Comparison of ENCODE assay signal across 8 cellular contexts in the genomic region with DNA sequence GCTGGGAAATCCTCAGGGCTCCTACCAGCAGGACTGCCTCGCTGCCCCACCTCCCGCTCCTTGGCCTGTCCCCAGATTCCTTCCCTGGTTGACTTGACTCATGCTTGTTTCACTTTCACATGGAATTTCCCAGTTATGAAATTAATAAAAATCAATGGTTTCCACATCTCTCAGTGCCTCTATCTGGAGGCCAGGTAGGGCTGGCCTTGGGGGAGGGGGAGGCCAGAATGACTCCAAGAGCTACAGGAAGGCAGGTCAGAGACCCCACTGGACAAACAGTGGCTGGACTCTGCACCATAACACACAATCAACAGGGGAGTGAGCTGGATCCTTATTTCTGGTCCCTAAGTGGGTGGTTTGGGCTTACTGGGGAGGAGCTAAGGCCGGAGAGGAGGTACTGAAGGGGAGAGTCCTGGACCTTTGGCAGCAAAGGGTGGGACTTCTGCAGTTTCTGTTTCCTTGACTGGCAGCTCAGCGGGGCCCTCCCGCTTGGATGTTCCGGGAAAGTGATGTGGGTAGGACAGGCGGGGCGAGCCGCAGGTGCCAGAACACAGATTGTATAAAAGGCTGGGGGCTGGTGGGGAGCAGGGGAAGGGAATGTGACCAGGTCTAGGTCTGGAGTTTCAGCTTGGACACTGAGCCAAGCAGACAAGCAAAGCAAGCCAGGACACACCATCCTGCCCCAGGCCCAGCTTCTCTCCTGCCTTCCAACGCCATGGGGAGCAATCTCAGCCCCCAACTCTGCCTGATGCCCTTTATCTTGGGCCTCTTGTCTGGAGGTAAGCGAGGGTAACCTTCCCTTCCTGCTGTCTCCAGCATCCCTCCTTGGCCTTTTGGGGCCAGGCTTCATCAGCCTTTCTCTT. TPM values are rescaled to one million over a fixed set of nuclear protein-coding genes. Genes with fewer than 3 reads are reported as not detected.
A peak's percentile ranks its signal among the peaks of the same experiment; 100 is the strongest.
DNase-seq lines count a peak whose midpoint lies in the region; ATAC-seq and TF ChIP-seq lines count a peak whose summit lies in the region.

A gene (plus strand): TSS at position 589 of the 863 bp plus-strand sequence. CDS start 127 bp downstream, at position 716.

- H3K4me3 Mint-ChIP-seq in activated CD8-positive, alpha-beta T cell treated with anti-CD3 and anti-CD28 coated beads for 36 hours, result no peak within 1 kb of the TSS

- H3K27ac Mint-ChIP-seq in activated CD8-positive, alpha-beta T cell treated with anti-CD3 and anti-CD28 coated beads for 36 hours, result no peak within 1 kb of the TSS

- peak; percentile 95 for DNase-seq in EL
- peak; percentile 10 for DNase-seq in activated CD8-positive, alpha-beta T cell treated with anti-CD3 and anti-CD28 coated beads for 36 hours
- peak; percentile 91 for DNase-seq in glomerular visceral epithelial cell (ENCODE audit: extremely low spot score)
- peak; percentile 87 for DNase-seq in sciatic nerve (ENCODE audit: low spot score)
- DNase-seq in NCI-H146 (lab: John Stamatoyannopoulos, UW), result no peak
- no peak for DNase-seq in NCI-H524 treated with DMSO at 0.1 percent for 48 hours (lab: John Stamatoyannopoulos, UW)
- DNase-seq in stimulated activated CD4-positive, alpha-beta T cell treated with anti-CD3 and anti-CD28 coated beads, Interleukin-4, amount 100 ng/mL, for 1 hour, result no peak
- no peak for DNase-seq in stimulated activated CD4-positive, alpha-beta T cell treated with anti-CD3 and anti-CD28 coated beads, Interleukin-12 subunit alpha, Interleukin-12 subunit beta, amount 100 ng/mL, for 4 hours

- H3K4me1 Mint-ChIP-seq in activated CD8-positive, alpha-beta T cell treated with anti-CD3 and anti-CD28 coated beads for 36 hours (ENCODE audit: low read depth), result peaks cover 4% of the 10 kb centered on the region

- peak; percentile 45 for ATAC-seq in activated CD8-positive, alpha-beta T cell treated with anti-CD3 and anti-CD28 coated beads for 36 hours
- peak; percentile 91 for ATAC-seq in sciatic nerve

- peaks cover 8% of the 10 kb centered on the region for H3K27me3 Mint-ChIP-seq in activated CD8-positive, alpha-beta T cell treated with anti-CD3 and anti-CD28 coated beads for 36 hours

- POLR2A ChIA-PET in activated CD8-positive, alpha-beta T cell treated with anti-CD3 and anti-CD28 coated beads for 36 hours (lab: Charles Lee), result interaction anchor here (0.7 to 1.2 kb wide), 4 partner anchors 12 to 48 kb away, joined by 3 to 4 read pairs (median 4); a partner anchor contains a TSS

- no peak for TF ChIP-seq CTCF in activated CD8-positive, alpha-beta T cell treated with anti-CD3 and anti-CD28 coated beads for 36 hours (IDR thresholded peaks at IDR 0.05)

- H3K9me3 Mint-ChIP-seq in activated CD8-positive, alpha-beta T cell treated with anti-CD3 and anti-CD28 coated beads for 36 hours, result no peaks in the 10 kb centered on the region

- H3K36me3 Mint-ChIP-seq in activated CD8-positive, alpha-beta T cell treated with anti-CD3 and anti-CD28 coated beads for 36 hours (ENCODE audit: low read depth), result no peaks in the 10 kb centered on the region

- intact Hi-C loops in activated CD8-positive, alpha-beta T cell treated with anti-CD3 and anti-CD28 coated beads for 36 hours (cut with micrococcal nuclease), result no loop called here
- intact Hi-C loops in sciatic nerve (cut with DNase I), result no loop called here

- CTCF ChIA-PET in activated CD8-positive, alpha-beta T cell treated with anti-CD3 and anti-CD28 coated beads for 36 hours (lab: Charles Lee), result interaction anchor here (0.7 to 0.9 kb wide), 2 partner anchors 11 to 173 kb away, joined by 3 to 4 read pairs; no protein-coding TSS in a partner anchor

RNA-seq across cellular contexts. Expression of the gene that starts here (rescaled TPM):
- under 1 TPM; 0.43 to 0.45 TPM for total RNA-seq in activated CD8-positive, alpha-beta T cell treated with anti-CD3 and anti-CD28 coated beads for 36 hours
- total RNA-seq in sciatic nerve, result 72.6 TPM

Comparison
In these comparisons a context has a peak if more than half of its experiments do, and no peak if none do; other contexts are left out.
1. RNA of the gene that starts here (total RNA-seq): 72.6 TPM in sciatic nerve (single experiment); 0.43 to 0.45 TPM in activated CD8-positive, alpha-beta T cell treated with anti-CD3 and anti-CD28 coated beads for 36 hours; every median in the first group is over 10 times any median in the second.
2. Peak in DNase-seq and ATAC-seq in activated CD8-positive, alpha-beta T cell treated with anti-CD3 and anti-CD28 coated beads for 36 hours; RNA of the gene not detected or under 1 TPM.
3. DNase-seq: peak in EL (single experiment), glomerular visceral epithelial cell (single experiment) and sciatic nerve (single experiment); none in NCI-H146 (single experiment), NCI-H524 treated with DMSO at 0.1 percent for 48 hours (single experiment), stimulated activated CD4-positive, alpha-beta T cell treated with anti-CD3 and anti-CD28 coated beads, Interleukin-4, amount 100 ng/mL, for 1 hour (single experiment) and stimulated activated CD4-positive, alpha-beta T cell treated with anti-CD3 and anti-CD28 coated beads, Interleukin-12 subunit alpha, Interleukin-12 subunit beta, amount 100 ng/mL, for 4 hours (single experiment).